In genomic region chr1:35809156-35810095, GRCh38 we compare ENCODE assay signal across 1 cellular context.
TF ChIP-seq lines count a peak whose summit lies in the region.

No MANE protein-coding gene starts in this region.

TF ChIP-seq in SK-N-SH treated with all-trans-retinoic acid at 6 μM for 48 hours, 23 proteins besides CTCF, POLR2A, EP300 and RAD21 (continued from another document):
- TF ChIP-seq ZNF565 (CRISPR knock-in tag; conservative IDR thresholded peaks at IDR 0.05; ENCODE audit: low read depth) (no peak), OSR1 (CRISPR knock-in tag; IDR thresholded peaks at IDR 0.05) (no peak), POU6F1 (CRISPR knock-in tag; IDR thresholded peaks at IDR 0.05; ENCODE audit: borderline replicate concordance, low read depth) (no peak), ZNF70 (CRISPR knock-in tag; IDR thresholded peaks at IDR 0.05) (no peak), ZFP30 (CRISPR knock-in tag; IDR thresholded peaks at IDR 0.05) (no peak)
